In genomic region chr15:68618339-68619302, GRCh38 we compare ENCODE assay signal across 12 cellular contexts. TPM values are rescaled to one million over a fixed set of nuclear protein-coding genes. Genes with fewer than 3 reads are reported as not detected.
A peak's percentile ranks its signal among the peaks of the same experiment; 100 is the strongest.
DNase-seq lines count a peak whose midpoint lies in the region; ATAC-seq, FAIRE-seq and TF ChIP-seq lines count a peak whose summit lies in the region.
"Had no signal": no experiment of that assay in that cellular context is flagged by ENCODE, and none has a peak within 500 bp of the region (broad histone marks: within the 10 kb centered on the region; RNA-seq: fewer than 3 reads in every experiment).

No MANE protein-coding gene starts in this region.

- DNase-seq in heart left ventricle (no peak), left cardiac atrium (no peak), RWPE1 (ENCODE audit: low spot score) (peak; percentile 31), globus pallidus (ENCODE audit: low spot score) (peak; percentile 73), urothelium cell line (ENCODE audit: low spot score) (peak; percentile 32), NCI-H146 (lab: John Stamatoyannopoulos, UW) (no peak), endodermal cell (no peak)
- DNase-seq in stimulated activated CD4-positive, alpha-beta T cell treated with anti-CD3 and anti-CD28 coated beads, Interleukin-4, amount 100 ng/mL, for 1 hour: no peak
- DNase-seq: activated T-cell treated with anti-CD3 and anti-CD28 coated beads, Interleukin-2, amount 50 U/mL, for 48 hours; CD4-positive, alpha-beta T cell had no signal

- H3K27ac Mint-ChIP-seq in endodermal cell: no peak overlapping the region
- H3K27ac Mint-ChIP-seq: CD4-positive, alpha-beta T cell had no signal

- FAIRE-seq in urothelium cell line (lab: Jason Lieb, UNC): no peak
- FAIRE-seq: GM12892 had no signal

- no peak for ATAC-seq in heart left ventricle
- ATAC-seq in left cardiac atrium: no peak

- H3K4me1 ChIP-seq in heart left ventricle (peaks cover 0 to 70% (median 38%) of the 10 kb centered on the region in 12 donors), endodermal cell (ENCODE audit: control insufficient read depth, insufficient read depth, low read length) (peaks cover 10% of the 10 kb centered on the region)

- no peak overlapping the region for H3K9ac ChIP-seq in endodermal cell (ENCODE audit: extremely low read depth, low read length, poor library complexity, severe bottlenecking)

- POLR2A ChIA-PET in RWPE1 (lab: Yijun Ruan, JAX; ENCODE audit: low non-redundant PET): no interaction called here

- intact Hi-C loops in heart left ventricle (cut with DNase I): no loop called here
- intact Hi-C loops in left cardiac atrium (cut with DNase I): no loop called here

- no peak overlapping the region for H3K4me3 Mint-ChIP-seq in endodermal cell
- H3K4me3 Mint-ChIP-seq: CD4-positive, alpha-beta T cell; central memory CD8-positive, alpha-beta T cell had no signal

- TF ChIP-seq CTCF in heart left ventricle (IDR thresholded peaks at IDR 0.05) (no peak), RWPE1 (conservative IDR thresholded peaks at IDR 0.05; ENCODE audit: low read depth) (no peak), endodermal cell (conservative IDR thresholded peaks at IDR 0.05) (no peak)

- H3K36me3 ChIP-seq in heart left ventricle (no peaks in the 10 kb centered on the region), endodermal cell (ENCODE audit: control insufficient read depth, insufficient read depth, low read length) (no peaks in the 10 kb centered on the region)

- H3K27ac ChIP-seq in heart left ventricle (peak overlapping the region in 8 of 12 donors; percentile 23 to 63 (median 50)), RWPE1 (no peak overlapping the region), endodermal cell (ENCODE audit: low read depth, low read length) (no peak overlapping the region)

- H3K36me3 Mint-ChIP-seq in endodermal cell (ENCODE audit: low read depth): no peaks in the 10 kb centered on the region

- 69 to 80% (median 74%) methylated on average over 7 of the region's 7 CpGs for WGBS in heart left ventricle, 4 donors
- 89 to 93% methylated on average over 5 to 7 of the region's 7 CpGs for WGBS in endodermal cell (ENCODE audit: insufficient coverage in 1 of 2, insufficient read length in 1 of 2), 2 experiments

- no peaks in the 10 kb centered on the region for H3K9me3 Mint-ChIP-seq in endodermal cell
- H3K9me3 Mint-ChIP-seq: CD4-positive, alpha-beta T cell; central memory CD8-positive, alpha-beta T cell had no signal

- no peaks in the 10 kb centered on the region for H3K9me3 ChIP-seq in heart left ventricle
- H3K9me3 ChIP-seq in endodermal cell (ENCODE audit: control insufficient read depth, low read length): no peaks in the 10 kb centered on the region

- peaks cover 8% of the 10 kb centered on the region for H3K4me1 Mint-ChIP-seq in endodermal cell
- H3K4me1 Mint-ChIP-seq: central memory CD8-positive, alpha-beta T cell had no signal

- no peak for TF ChIP-seq POLR2A in heart left ventricle (IDR thresholded peaks at IDR 0.05)

- H3K4me3 ChIP-seq in heart left ventricle (no peak overlapping the region), endodermal cell (ENCODE audit: low read length) (no peak overlapping the region)

- H3K27me3 ChIP-seq in heart left ventricle (no peaks in the 10 kb centered on the region), endodermal cell (ENCODE audit: control insufficient read depth, insufficient read depth, low read length, poor library complexity, severe bottlenecking) (no peaks in the 10 kb centered on the region)

- CTCF ChIA-PET in RWPE1 (lab: Yijun Ruan, JAX): no interaction called here

- H3K27me3 Mint-ChIP-seq in endodermal cell (ENCODE audit: insufficient read depth): no peaks in the 10 kb centered on the region

RNA-seq across cellular contexts. Expression of gene CORO2B, which starts 39.8 kb away (rescaled TPM):
- total RNA-seq in heart left ventricle (1 to 10 TPM; 3.0 to 9.1 (median 5.0) TPM), left cardiac atrium (1 to 10 TPM; 8.5 to 8.9 TPM), endodermal cell (1 to 10 TPM; 1.1 to 1.2 TPM)
- 1 to 10 TPM; 3.3 to 7.2 TPM for polyA plus RNA-seq in heart left ventricle
- polyA plus RNA-seq in endodermal cell (2013, experiment 1 of 2): 13.0 TPM
- polyA plus RNA-seq in endodermal cell (2013, experiment 2 of 2): 12.1 TPM
- total RNA-seq: CD4-positive, alpha-beta T cell had no signal

Comparison
In these comparisons a context has a peak if more than half of its experiments do, and no peak if none do; other contexts are left out.
1. DNase-seq: peak in RWPE1 (single experiment), globus pallidus (single experiment) and urothelium cell line (single experiment); none in heart left ventricle (0 of 5), left cardiac atrium (single experiment), stimulated activated CD4-positive, alpha-beta T cell treated with anti-CD3 and anti-CD28 coated beads, Interleukin-4, amount 100 ng/mL, for 1 hour (single experiment), NCI-H146 (single experiment) and endodermal cell (single experiment).
2. H3K27ac ChIP-seq: peak in heart left ventricle (8 of 12); none in RWPE1 (single experiment) and endodermal cell (single experiment).